In genomic region chr6:109454483-109455160, GRCh38 we compare ENCODE assay signal across 1 cellular context.
TF ChIP-seq lines count a peak whose summit lies in the region.

No MANE protein-coding gene starts in this region.

TF ChIP-seq in endothelial cell of umbilical vein, 7 proteins besides CTCF, POLR2A, EP300 and RAD21:
- TF ChIP-seq JUN (IDR thresholded peaks at IDR 0.05; ENCODE audit: borderline replicate concordance, insufficient read depth, insufficient read length, low read depth), result no peak
- no peak for TF ChIP-seq MAX (IDR thresholded peaks at IDR 0.05; ENCODE audit: insufficient read depth, insufficient read length)
- no peak for TF ChIP-seq POLR2AphosphoS5 (IDR thresholded peaks at IDR 0.05; ENCODE audit: insufficient read depth, low read depth, low read length)
- TF ChIP-seq FOS (IDR thresholded peaks at IDR 0.05; ENCODE audit: borderline replicate concordance, insufficient read depth, low read length), result no peak
- no peak for TF ChIP-seq MYC (IDR thresholded peaks at IDR 0.05; ENCODE audit: low read depth, low read length)
- no peak for TF ChIP-seq EZH2 (IDR thresholded peaks at IDR 0.05; ENCODE audit: borderline replicate concordance, low read depth, low read length, severe bottlenecking)
- no peak for TF ChIP-seq GATA2 (IDR thresholded peaks at IDR 0.05; ENCODE audit: insufficient read depth, insufficient read length, low read depth, low read length)
TF ChIP-seq in endothelial cell of umbilical vein: peak in this region for 0.
